In the genomic region with DNA sequence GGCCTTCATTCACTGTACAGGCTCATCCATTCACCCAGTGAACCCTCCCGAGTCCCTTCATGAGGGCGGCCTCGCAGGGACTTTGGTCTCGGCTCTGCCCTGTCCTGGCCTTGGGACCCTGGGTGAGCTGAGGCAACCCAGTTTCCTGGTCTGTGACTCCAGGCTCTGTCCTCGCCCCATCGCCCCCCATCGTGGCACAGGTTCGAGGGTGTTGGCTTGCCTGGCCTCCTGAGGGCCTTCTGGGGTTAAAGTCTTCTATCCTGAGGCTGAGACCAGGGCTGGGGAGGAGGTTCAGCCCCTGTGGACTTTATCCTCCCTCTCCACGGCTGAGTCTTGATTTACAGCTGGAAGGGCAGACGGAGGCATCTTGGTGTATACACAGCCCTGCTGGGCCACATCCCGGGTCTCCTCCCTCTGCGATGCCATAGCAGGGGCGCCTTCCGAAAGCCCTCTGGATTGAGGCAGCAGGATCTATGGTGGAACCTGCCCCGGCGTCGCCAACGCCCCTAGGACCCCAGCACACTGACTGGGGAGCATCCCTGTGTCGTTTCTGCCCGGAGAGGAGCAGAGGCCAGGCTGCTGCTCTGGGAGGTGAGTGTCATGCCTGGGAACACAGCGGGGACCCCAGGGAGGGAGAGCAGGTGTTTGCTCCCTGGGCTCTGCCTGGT, we compare ENCODE assay signal across 8 cellular contexts. TPM values are rescaled to one million over a fixed set of nuclear protein-coding genes. Genes with fewer than 3 reads are reported as not detected.
DNase-seq lines count a peak whose midpoint lies in the region; ATAC-seq, FAIRE-seq and TF ChIP-seq lines count a peak whose summit lies in the region.
"Not testable (repeated sequence)": the region's sequence is repeated elsewhere in the genome, so short reads cannot be mapped to it uniquely, and the experiment has no call there.

No MANE protein-coding gene starts in this region.

- H3K4me3 Mint-ChIP-seq in stimulated activated naive CD8-positive, alpha-beta T cell treated with anti-CD3 and anti-CD28 coated beads, Interleukin-15, amount 100 ng/mL, for 72 hours, result not testable (repeated sequence)

- peaks cover 14% of the 10 kb centered on the region for H3K27me3 Mint-ChIP-seq in stimulated activated naive CD8-positive, alpha-beta T cell treated with anti-CD3 and anti-CD28 coated beads, Interleukin-15, amount 100 ng/mL, for 72 hours

- H3K4me2 ChIP-seq in BLaER1 treated with 17β-estradiol and CSF1 and Interleukin-3, amounts not matched to agents 10 nM and 100 nM, result peak overlapping the region; percentile 26 to 58 (median 50); a peak in 18 of 22 replicates
- H3K4me2 ChIP-seq in K562 (ENCODE audit: insufficient read depth, low read length), result not testable (repeated sequence)
- H3K4me2 ChIP-seq in HepG2 (ENCODE audit: low read depth, low read length), result peak overlapping the region; percentile 49

- in situ Hi-C loops in K562 (cut with MboI); HepG2 (cut with HindIII; ENCODE audit: extremely low pct_ligation_motif_present, low pct_unique_long_range_greater_than_20kb): not testable (repeated sequence)

- not testable (repeated sequence) for H3K9me3 Mint-ChIP-seq in stimulated activated naive CD8-positive, alpha-beta T cell treated with anti-CD3 and anti-CD28 coated beads, Interleukin-15, amount 100 ng/mL, for 72 hours

- not testable (repeated sequence) for H2AFZ ChIP-seq in K562 (ENCODE audit: low read depth, low read length); HepG2 (ENCODE audit: low read length)

- POLR2A ChIA-PET in K562 (lab: Yijun Ruan, JAX); HepG2 (lab: Yijun Ruan, JAX): not testable (repeated sequence)

- intact Hi-C loops in K562 (cut with micrococcal nuclease); kidney (cut with DNase I); HepG2 (cut with micrococcal nuclease; ENCODE audit: unreplicated experiment); posterior vena cava (cut with DNase I): not testable (repeated sequence)

- FAIRE-seq in K562 (lab: Jason Lieb, UNC); kidney (lab: Jason Lieb, UNC); HepG2 (lab: Jason Lieb, UNC); small intestine (lab: Jason Lieb, UNC): not testable (repeated sequence)

- not testable (repeated sequence) for H3K79me2 ChIP-seq in K562 (ENCODE audit: control insufficient read depth, insufficient read depth, low read length); HepG2 (ENCODE audit: insufficient read depth, low read length)

- H3K4me1 ChIP-seq in BLaER1 treated with 17β-estradiol and CSF1 and Interleukin-3, amounts not matched to agents 10 nM and 100 nM, result peaks cover 5 to 15% (median 14%) of the 10 kb centered on the region in 10 experiments; a peak in 18 of 20 replicates
- H3K4me1 ChIP-seq in K562 (replicated peaks in 1 of 2; ENCODE audit: control insufficient read depth in 2 of 2, insufficient read depth in 2 of 2, low read length in 2 of 2); gastroesophageal sphincter; kidney (ENCODE audit: control insufficient read depth in 1 of 2, insufficient read depth in 1 of 2, low read depth in 1 of 2, low read length in 2 of 2); small intestine (ENCODE audit: control insufficient read depth in 2 of 2, insufficient read depth in 1 of 2, low read depth in 1 of 2, low read length in 1 of 2): not testable (repeated sequence)
- peaks cover 34% of the 10 kb centered on the region for H3K4me1 ChIP-seq in HepG2 (ENCODE audit: insufficient read depth, low read length)

- not testable (repeated sequence) for H3K27ac Mint-ChIP-seq in stimulated activated naive CD8-positive, alpha-beta T cell treated with anti-CD3 and anti-CD28 coated beads, Interleukin-15, amount 100 ng/mL, for 72 hours

- 0% methylated on average over 12 of the region's 21 CpGs for WGBS in K562 (ENCODE audit: insufficient coverage, low coverage, missing lambda C conversion rate)
- 100% methylated on average over 4 of the region's 21 CpGs; no CpG with 5 or more reads in 1 of the 2 donors for WGBS in gastroesophageal sphincter (ENCODE audit: low coverage in 1 of 2), 2 donors
- WGBS in HepG2 (ENCODE audit: low lambda C conversion rate), result no CpG with 5 or more reads among the region's 21 CpGs
- WGBS in small intestine, 3 donors, result 26 to 67% (median 35%) methylated on average over 17 to 21 of the region's 21 CpGs

- not testable (repeated sequence) for H3K9me1 ChIP-seq in K562 (ENCODE audit: control insufficient read depth, insufficient read depth, low read length)

- H3K36me3 ChIP-seq in BLaER1 treated with 17β-estradiol and CSF1 and Interleukin-3, amounts not matched to agents 10 nM and 100 nM; K562 (ENCODE audit: control insufficient read depth, insufficient read depth, low read length); gastroesophageal sphincter; kidney (ENCODE audit: control insufficient read depth in 1 of 2, insufficient read depth in 2 of 2, low read length in 2 of 2); HepG2 (replicated peaks in 1 of 2; ENCODE audit: control insufficient read depth in 1 of 2, insufficient read depth in 2 of 2, low read length in 2 of 2); small intestine (ENCODE audit: control insufficient read depth in 2 of 2, insufficient read depth in 2 of 2, low read length in 2 of 2): not testable (repeated sequence)

- ATAC-seq in K562 (peak; percentile 18; the same call in 2 of the 3 replicates), gastroesophageal sphincter (peak; percentile 6), HepG2 (peak; percentile 78)
- peak; percentile 22 for ATAC-seq in stimulated activated naive CD8-positive, alpha-beta T cell treated with anti-CD3 and anti-CD28 coated beads, Interleukin-15, amount 100 ng/mL, for 72 hours

- not testable (repeated sequence) for TF ChIP-seq RAD21 in K562 (CRISPR knock-in tag; conservative IDR thresholded peaks at IDR 0.05 in 1 of 2, IDR thresholded peaks at IDR 0.05 in 1 of 2); HepG2 (CRISPR knock-in tag; IDR thresholded peaks at IDR 0.05)

- H3K27ac ChIP-seq in BLaER1 treated with 17β-estradiol and CSF1 and Interleukin-3, amounts not matched to agents 10 nM and 100 nM; K562 (ENCODE audit: extremely low read depth, low read depth, low read length); gastroesophageal sphincter; kidney (ENCODE audit: low read depth in 2 of 2, low read length in 2 of 2); HepG2 (ENCODE audit: extremely low read length, insufficient read depth, low read length): not testable (repeated sequence)
- peak overlapping the region in 1 of 2 donors; percentile 42 for H3K27ac ChIP-seq in small intestine (ENCODE audit: low read depth in 1 of 2, low read length in 1 of 2)

- not testable (repeated sequence) for H3K9ac ChIP-seq in BLaER1 treated with 17β-estradiol and CSF1 and Interleukin-3, amounts not matched to agents 10 nM and 100 nM; K562 (ENCODE audit: insufficient read depth in 1 of 2, low read depth in 2 of 2, low read length in 2 of 2); kidney (ENCODE audit: low read length in 2 of 2); HepG2 (ENCODE audit: insufficient read depth, low read depth, low read length)

- TF ChIP-seq CTCF in K562 (IDR thresholded peaks at IDR 0.05 in 2 of 3, conservative IDR thresholded peaks at IDR 0.05 in 1 of 3; ENCODE audit: insufficient read depth in 2 of 3, low read depth in 1 of 3, low read length in 3 of 3); gastroesophageal sphincter (IDR thresholded peaks at IDR 0.05); kidney (IDR thresholded peaks at IDR 0.05; ENCODE audit: borderline replicate concordance, extremely low read depth, insufficient read depth); HepG2 (CRISPR knock-in tag; IDR thresholded peaks at IDR 0.05): not testable (repeated sequence)

- CTCF ChIA-PET in K562 (lab: Yijun Ruan, JAX; ENCODE audit: low intra/inter-chr PET ratio); HepG2 (lab: Yijun Ruan, JAX; ENCODE audit: low intra/inter-chr PET ratio, low total read pairs): not testable (repeated sequence)

- not testable (repeated sequence) for DNase-seq in K562 (ENCODE audit: extremely low read depth in 1 of 4, low spot score in 3 of 4); HepG2 (ENCODE audit: low spot score); stimulated activated naive CD8-positive, alpha-beta T cell treated with anti-CD3 and anti-CD28 coated beads, Interleukin-15, amount 100 ng/mL, for 72 hours
- DNase-seq in kidney, result peak; percentile 46
- peak; percentile 67 for DNase-seq in posterior vena cava (ENCODE audit: low spot score)
- DNase-seq in small intestine, result peak; percentile 92

- TF ChIP-seq POLR2A in K562 (conservative IDR thresholded peaks at IDR 0.05); gastroesophageal sphincter (IDR thresholded peaks at IDR 0.05); HepG2 (IDR thresholded peaks at IDR 0.05; ENCODE audit: insufficient read depth in 1 of 2, low read depth in 2 of 2, low read length in 2 of 2): not testable (repeated sequence)

- not testable (repeated sequence) for H3K4me3 ChIP-seq in BLaER1 treated with 17β-estradiol and CSF1 and Interleukin-3, amounts not matched to agents 10 nM and 100 nM; K562; gastroesophageal sphincter
- H3K4me3 ChIP-seq in kidney (ENCODE audit: low read length in 2 of 2) (peak overlapping the region; percentile 42 to 51), HepG2 (replicated peaks in 1 of 3; ENCODE audit: insufficient read depth in 1 of 3, low read depth in 2 of 3, low read length in 3 of 3) (peak overlapping the region in 1 of 3 experiments; percentile 23; a peak in 1 of 6 replicates), small intestine (ENCODE audit: low read depth in 1 of 2, low read length in 2 of 2) (peak overlapping the region in 1 of 2 donors; percentile 42)

- not testable (repeated sequence) for TF ChIP-seq EP300 in K562 (IDR thresholded peaks at IDR 0.05; ENCODE audit: low read length); gastroesophageal sphincter (IDR thresholded peaks at IDR 0.05); HepG2 (IDR thresholded peaks at IDR 0.05; ENCODE audit: low read depth in 2 of 2, low read length in 2 of 2); HepG2 (CRISPR knock-in tag; IDR thresholded peaks at IDR 0.05; ENCODE audit: borderline replicate concordance)

- not testable (repeated sequence) for BruUV-seq in K562 (replicated peaks; lab: Mats Ljungman, UMichigan); HepG2 (replicated peaks; lab: Mats Ljungman, UMichigan)

- H3K9me3 ChIP-seq in BLaER1 treated with 17β-estradiol and CSF1 and Interleukin-3, amounts not matched to agents 10 nM and 100 nM (replicated peaks in 1 of 11); K562 (replicated peaks; ENCODE audit: control insufficient read depth, insufficient read depth, low read depth, low read length); gastroesophageal sphincter; kidney (ENCODE audit: control insufficient read depth in 1 of 2, low read length in 2 of 2); HepG2 (ENCODE audit: low read length); small intestine (ENCODE audit: control insufficient read depth, low read depth): not testable (repeated sequence)

- not testable (repeated sequence) for H4K20me1 ChIP-seq in BLaER1 treated with 17β-estradiol and CSF1 and Interleukin-3, amounts not matched to agents 10 nM and 100 nM; K562 (replicated peaks; ENCODE audit: control insufficient read depth, insufficient read depth, low read length); HepG2 (ENCODE audit: insufficient read depth, low read length)

- not testable (repeated sequence) for H3K4me1 Mint-ChIP-seq in stimulated activated naive CD8-positive, alpha-beta T cell treated with anti-CD3 and anti-CD28 coated beads, Interleukin-15, amount 100 ng/mL, for 72 hours

- not testable (repeated sequence) for H3K27me3 ChIP-seq in BLaER1 treated with 17β-estradiol and CSF1 and Interleukin-3, amounts not matched to agents 10 nM and 100 nM; HepG2 (ENCODE audit: control insufficient read depth in 1 of 2, insufficient read depth in 2 of 2, low read length in 2 of 2); small intestine (ENCODE audit: control insufficient read depth in 2 of 2, insufficient read depth in 2 of 2, low read length in 2 of 2)
- H3K27me3 ChIP-seq in K562 (ENCODE audit: control insufficient read depth in 2 of 2, insufficient read depth in 2 of 2, low read length in 2 of 2) (peaks cover 0 to 23% of the 10 kb centered on the region in 2 experiments; a peak in 3 of 5 replicates), gastroesophageal sphincter (peaks cover 29% of the 10 kb centered on the region)

RNA-seq across cellular contexts. Expression of gene LRPAP1, which starts 44.4 kb away (rescaled TPM):
- total RNA-seq in K562 (2011; cell fraction: chromatin; rRNA removed; ENCODE audit: low replicate concordance), result 44.0 and 98.8 TPM in 2 replicates
- total RNA-seq in K562 (2011; cell fraction: nucleolus; rRNA removed), result 76.2 and 78.7 TPM in 2 replicates
- 43.0 and 46.3 TPM in 2 replicates for total RNA-seq in K562 (2011; cell fraction: nucleoplasm; rRNA removed)
- 73.5 and 105 TPM in 2 replicates for total RNA-seq in K562 (2014; rRNA removed)
- 18.7 and 24.6 TPM in 2 replicates for total RNA-seq in K562 (2014; rRNA removed; fragmentation: Illumina TruSeq; extraction: Trizol)
- 41.8 and 49.7 TPM in 2 replicates for total RNA-seq in K562 (2015; rRNA removed; fragmentation: Illumina TruSeq; extraction: Trizol)
- 72.0 and 75.5 TPM in 2 replicates for total RNA-seq in K562 (2021)
- 43.6 and 45.0 TPM in 2 replicates for polyA plus RNA-seq in K562 (2011; rRNA removed)
- polyA plus RNA-seq in K562 (2011; cell fraction: cytosol; rRNA removed), result 28.1 and 40.4 TPM in 2 replicates
- polyA plus RNA-seq in K562 (2011; cell fraction: nucleus; rRNA removed), result 33.7 and 47.1 TPM in 2 replicates
- 70.2 and 113 TPM in 2 replicates for polyA plus RNA-seq in K562 (2012)
- polyA plus RNA-seq in K562 (2014; fragmentation: Illumina TruSeq; extraction: Trizol), result 33.1 and 55.4 TPM in 2 replicates
- polyA plus RNA-seq in K562 (2014; fragmentation: Nextera tagmentation; extraction: Ambion mirVana), result 1 to 10 TPM; 1.1 to 6.1 TPM
- 57.7 and 69.9 TPM in 2 replicates for polyA plus RNA-seq in K562 (2014; rRNA removed)
- 23.0 and 26.5 TPM in 2 replicates for polyA minus RNA-seq in K562 (2011; rRNA and poly(A)+ RNA removed)
- 19.7 and 31.3 TPM in 2 replicates for polyA minus RNA-seq in K562 (2011; cell fraction: cytosol; rRNA and poly(A)+ RNA removed)
- polyA minus RNA-seq in K562 (2011; cell fraction: nucleus; rRNA and poly(A)+ RNA removed), result 17.9 and 19.5 TPM in 2 replicates
- 100 to 1,000 TPM; 180 to 267 (median 201) TPM for total RNA-seq in gastroesophageal sphincter
- total RNA-seq in kidney, result 204 TPM
- 373 TPM for polyA plus RNA-seq in kidney (ENCODE audit: insufficient read depth, low read depth, low replicate concordance)
- 81.5 and 191 TPM in 2 replicates for total RNA-seq in HepG2 (2016; rRNA removed; fragmentation: Illumina TruSeq; extraction: Trizol)
- 13.6 and 13.8 TPM in 2 replicates for total RNA-seq in HepG2 (2016; cell fraction: cytosol; rRNA removed; fragmentation: Illumina TruSeq; extraction: Trizol; ENCODE audit: low read depth)
- total RNA-seq in HepG2 (2016; cell fraction: insoluble cytoplasmic fraction; rRNA removed; fragmentation: Illumina TruSeq; extraction: Trizol), result 74.4 and 198 TPM in 2 replicates
- total RNA-seq in HepG2 (2016; cell fraction: membrane; rRNA removed; fragmentation: Illumina TruSeq; extraction: Trizol), result 21.2 and 25.2 TPM in 2 replicates
- total RNA-seq in HepG2 (2016; cell fraction: nucleus; rRNA removed; fragmentation: Illumina TruSeq; extraction: Trizol), result 143 and 170 TPM in 2 replicates
- 153 and 176 TPM in 2 replicates for polyA plus RNA-seq in HepG2 (2011; rRNA removed)
- 149 and 180 TPM in 2 replicates for polyA plus RNA-seq in HepG2 (2011; cell fraction: cytosol; rRNA removed)
- polyA plus RNA-seq in HepG2 (2011; cell fraction: nucleus; rRNA removed), result 95.3 and 103 TPM in 2 replicates
- polyA plus RNA-seq in HepG2 (2012), result 118 TPM in 2 replicates
- 23.9 and 25.8 TPM in 2 replicates for polyA plus RNA-seq in HepG2 (2016; cell fraction: cytosol; fragmentation: Illumina TruSeq; extraction: Trizol; ENCODE audit: low read depth)
- polyA plus RNA-seq in HepG2 (2016; cell fraction: insoluble cytoplasmic fraction; fragmentation: Illumina TruSeq; extraction: Trizol; ENCODE audit: low read depth), result 64.4 and 77.4 TPM in 2 replicates
- 25.2 and 31.6 TPM in 2 replicates for polyA plus RNA-seq in HepG2 (2016; cell fraction: membrane; fragmentation: Illumina TruSeq; extraction: Trizol; ENCODE audit: low read depth)
- 270 and 284 TPM in 2 replicates for polyA plus RNA-seq in HepG2 (2016; cell fraction: nucleus; fragmentation: Illumina TruSeq; extraction: Trizol; ENCODE audit: insufficient read depth, low read depth)
- 32.2 and 52.3 TPM in 2 replicates for polyA minus RNA-seq in HepG2 (2011; rRNA and poly(A)+ RNA removed; ENCODE audit: low replicate concordance)
- 53.1 and 54.6 TPM in 2 replicates for polyA minus RNA-seq in HepG2 (2011; cell fraction: cytosol; rRNA and poly(A)+ RNA removed)
- polyA minus RNA-seq in HepG2 (2011; cell fraction: nucleus; rRNA and poly(A)+ RNA removed), result 24.3 and 25.0 TPM in 2 replicates
- total RNA-seq in posterior vena cava, result 100 to 1,000 TPM in 1 of 2 donors, 10 to 100 TPM in 1; 97.9 to 147 TPM
- polyA plus RNA-seq in small intestine, result 10 to 100 TPM; 20.1 to 98.5 (median 40.8) TPM

Comparison
In these comparisons a context has a peak if more than half of its experiments do, and no peak if none do; other contexts are left out.
1. ATAC-seq: peak in every context shown above with its lines; median percentile 78 in HepG2; 22 in stimulated activated naive CD8-positive, alpha-beta T cell treated with anti-CD3 and anti-CD28 coated beads, Interleukin-15, amount 100 ng/mL, for 72 hours; 18 in K562; 6 in gastroesophageal sphincter.